Comparison of ENCODE assay signal across 1 cellular context in the genomic region with DNA sequence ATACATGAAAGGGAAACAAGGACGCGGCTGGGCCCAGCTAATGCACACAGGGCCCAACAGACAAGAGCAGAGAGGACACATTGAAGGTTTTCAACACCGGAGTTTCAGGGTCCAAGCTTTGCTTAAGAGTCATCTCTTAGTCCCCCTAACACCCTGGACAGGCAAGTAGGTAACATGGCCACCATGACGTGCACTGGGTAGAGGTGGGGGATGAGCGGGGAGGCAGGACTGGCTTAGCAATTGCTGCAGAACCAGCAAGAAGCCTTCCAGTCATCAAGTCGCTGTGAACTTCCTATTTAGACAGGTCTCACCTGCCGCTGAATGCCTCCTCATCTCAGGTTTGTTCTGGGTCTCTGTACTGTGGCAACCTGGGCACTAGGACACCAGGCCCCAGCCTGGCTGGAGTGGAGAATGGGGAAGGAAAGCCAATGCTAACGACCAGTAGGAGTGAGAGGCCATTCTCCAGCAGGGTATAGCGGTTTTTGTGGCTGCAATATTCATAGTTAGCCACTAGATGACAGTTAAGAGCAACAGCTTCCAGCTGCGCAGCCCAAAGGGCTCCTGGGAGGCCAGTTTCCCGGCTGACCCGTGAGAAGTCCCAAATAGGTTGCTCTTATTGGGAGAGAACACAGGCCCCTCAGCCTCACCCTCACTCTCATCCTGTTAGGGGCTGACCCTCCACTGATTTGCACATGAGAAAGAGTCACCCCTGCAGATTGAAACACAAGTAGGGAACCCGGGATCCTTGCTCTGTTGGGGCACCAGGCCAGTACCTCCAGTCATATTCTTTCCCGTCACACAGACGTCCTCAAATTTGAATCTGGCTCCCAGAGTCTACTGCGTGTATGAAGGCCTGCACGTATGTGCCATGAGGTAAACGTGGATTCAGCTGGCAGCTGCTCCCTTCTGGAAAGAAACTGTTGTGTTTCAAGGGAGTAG.
TF ChIP-seq lines count a peak whose summit lies in the region.

No MANE protein-coding gene starts in this region.

TF ChIP-seq in HepG2, 621 proteins besides CTCF, POLR2A, EP300 and RAD21 (continued from another document and continues in another):
- TF ChIP-seq, protein P1, sequence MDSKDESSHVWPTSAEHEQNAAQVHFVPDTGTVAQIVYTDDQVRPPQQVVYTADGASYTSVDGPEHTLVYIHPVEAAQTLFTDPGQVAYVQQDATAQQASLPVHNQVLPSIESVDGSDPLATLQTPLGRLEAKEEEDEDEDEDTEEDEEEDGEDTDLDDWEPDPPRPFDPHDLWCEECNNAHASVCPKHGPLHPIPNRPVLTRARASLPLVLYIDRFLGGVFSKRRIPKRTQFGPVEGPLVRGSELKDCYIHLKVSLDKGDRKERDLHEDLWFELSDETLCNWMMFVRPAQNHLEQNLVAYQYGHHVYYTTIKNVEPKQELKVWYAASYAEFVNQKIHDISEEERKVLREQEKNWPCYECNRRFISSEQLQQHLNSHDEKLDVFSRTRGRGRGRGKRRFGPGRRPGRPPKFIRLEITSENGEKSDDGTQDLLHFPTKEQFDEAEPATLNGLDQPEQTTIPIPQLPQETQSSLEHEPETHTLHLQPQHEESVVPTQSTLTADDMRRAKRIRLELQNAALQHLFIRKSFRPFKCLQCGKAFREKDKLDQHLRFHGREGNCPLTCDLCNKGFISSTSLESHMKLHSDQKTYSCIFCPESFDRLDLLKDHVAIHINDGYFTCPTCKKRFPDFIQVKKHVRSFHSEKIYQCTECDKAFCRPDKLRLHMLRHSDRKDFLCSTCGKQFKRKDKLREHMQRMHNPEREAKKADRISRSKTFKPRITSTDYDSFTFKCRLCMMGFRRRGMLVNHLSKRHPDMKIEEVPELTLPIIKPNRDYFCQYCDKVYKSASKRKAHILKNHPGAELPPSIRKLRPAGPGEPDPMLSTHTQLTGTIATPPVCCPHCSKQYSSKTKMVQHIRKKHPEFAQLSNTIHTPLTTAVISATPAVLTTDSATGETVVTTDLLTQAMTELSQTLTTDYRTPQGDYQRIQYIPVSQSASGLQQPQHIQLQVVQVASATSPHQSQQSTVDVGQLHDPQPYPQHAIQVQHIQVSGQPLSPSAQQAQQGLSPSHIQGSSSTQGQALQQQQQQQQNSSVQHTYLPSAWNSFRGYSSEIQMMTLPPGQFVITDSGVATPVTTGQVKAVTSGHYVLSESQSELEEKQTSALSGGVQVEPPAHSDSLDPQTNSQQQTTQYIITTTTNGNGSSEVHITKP (CRISPR knock-in tag; IDR thresholded peaks at IDR 0.05; ENCODE audit: low read depth), result peak; percentile 4; the same call in 1 of the 2 replicates
- TF ChIP-seq, protein P2, sequence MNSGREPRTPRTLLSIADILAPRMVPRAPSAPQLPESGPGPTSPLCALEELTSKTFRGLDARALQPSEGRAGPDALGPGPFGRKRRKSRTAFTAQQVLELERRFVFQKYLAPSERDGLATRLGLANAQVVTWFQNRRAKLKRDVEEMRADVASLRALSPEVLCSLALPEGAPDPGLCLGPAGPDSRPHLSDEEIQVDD (CRISPR knock-in tag; IDR thresholded peaks at IDR 0.05; ENCODE audit: borderline replicate concordance), result no peak
- TF ChIP-seq, protein P3, sequence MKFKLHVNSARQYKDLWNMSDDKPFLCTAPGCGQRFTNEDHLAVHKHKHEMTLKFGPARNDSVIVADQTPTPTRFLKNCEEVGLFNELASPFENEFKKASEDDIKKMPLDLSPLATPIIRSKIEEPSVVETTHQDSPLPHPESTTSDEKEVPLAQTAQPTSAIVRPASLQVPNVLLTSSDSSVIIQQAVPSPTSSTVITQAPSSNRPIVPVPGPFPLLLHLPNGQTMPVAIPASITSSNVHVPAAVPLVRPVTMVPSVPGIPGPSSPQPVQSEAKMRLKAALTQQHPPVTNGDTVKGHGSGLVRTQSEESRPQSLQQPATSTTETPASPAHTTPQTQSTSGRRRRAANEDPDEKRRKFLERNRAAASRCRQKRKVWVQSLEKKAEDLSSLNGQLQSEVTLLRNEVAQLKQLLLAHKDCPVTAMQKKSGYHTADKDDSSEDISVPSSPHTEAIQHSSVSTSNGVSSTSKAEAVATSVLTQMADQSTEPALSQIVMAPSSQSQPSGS (CRISPR knock-in tag; IDR thresholded peaks at IDR 0.05), result no peak
- TF ChIP-seq, protein P4, sequence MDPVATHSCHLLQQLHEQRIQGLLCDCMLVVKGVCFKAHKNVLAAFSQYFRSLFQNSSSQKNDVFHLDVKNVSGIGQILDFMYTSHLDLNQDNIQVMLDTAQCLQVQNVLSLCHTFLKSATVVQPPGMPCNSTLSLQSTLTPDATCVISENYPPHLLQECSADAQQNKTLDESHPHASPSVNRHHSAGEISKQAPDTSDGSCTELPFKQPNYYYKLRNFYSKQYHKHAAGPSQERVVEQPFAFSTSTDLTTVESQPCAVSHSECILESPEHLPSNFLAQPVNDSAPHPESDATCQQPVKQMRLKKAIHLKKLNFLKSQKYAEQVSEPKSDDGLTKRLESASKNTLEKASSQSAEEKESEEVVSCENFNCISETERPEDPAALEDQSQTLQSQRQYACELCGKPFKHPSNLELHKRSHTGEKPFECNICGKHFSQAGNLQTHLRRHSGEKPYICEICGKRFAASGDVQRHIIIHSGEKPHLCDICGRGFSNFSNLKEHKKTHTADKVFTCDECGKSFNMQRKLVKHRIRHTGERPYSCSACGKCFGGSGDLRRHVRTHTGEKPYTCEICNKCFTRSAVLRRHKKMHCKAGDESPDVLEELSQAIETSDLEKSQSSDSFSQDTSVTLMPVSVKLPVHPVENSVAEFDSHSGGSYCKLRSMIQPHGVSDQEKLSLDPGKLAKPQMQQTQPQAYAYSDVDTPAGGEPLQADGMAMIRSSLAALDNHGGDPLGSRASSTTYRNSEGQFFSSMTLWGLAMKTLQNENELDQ (CRISPR knock-in tag; IDR thresholded peaks at IDR 0.05; ENCODE audit: borderline replicate concordance), result no peak
- no peak for TF ChIP-seq SOX6 (IDR thresholded peaks at IDR 0.05)
- 0 out of 2 replicates have a peak, but pooled peaks have one; percentile 27 for TF ChIP-seq SOX6 (CRISPR knock-in tag; IDR thresholded peaks at IDR 0.05)
- no peak; the same call in 1 of the 2 replicates for TF ChIP-seq ZNF709 (CRISPR knock-in tag; IDR thresholded peaks at IDR 0.05)
- TF ChIP-seq, protein P5, sequence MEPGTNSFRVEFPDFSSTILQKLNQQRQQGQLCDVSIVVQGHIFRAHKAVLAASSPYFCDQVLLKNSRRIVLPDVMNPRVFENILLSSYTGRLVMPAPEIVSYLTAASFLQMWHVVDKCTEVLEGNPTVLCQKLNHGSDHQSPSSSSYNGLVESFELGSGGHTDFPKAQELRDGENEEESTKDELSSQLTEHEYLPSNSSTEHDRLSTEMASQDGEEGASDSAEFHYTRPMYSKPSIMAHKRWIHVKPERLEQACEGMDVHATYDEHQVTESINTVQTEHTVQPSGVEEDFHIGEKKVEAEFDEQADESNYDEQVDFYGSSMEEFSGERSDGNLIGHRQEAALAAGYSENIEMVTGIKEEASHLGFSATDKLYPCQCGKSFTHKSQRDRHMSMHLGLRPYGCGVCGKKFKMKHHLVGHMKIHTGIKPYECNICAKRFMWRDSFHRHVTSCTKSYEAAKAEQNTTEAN (CRISPR knock-in tag; conservative IDR thresholded peaks at IDR 0.05), result no peak
- TF ChIP-seq, protein P6, sequence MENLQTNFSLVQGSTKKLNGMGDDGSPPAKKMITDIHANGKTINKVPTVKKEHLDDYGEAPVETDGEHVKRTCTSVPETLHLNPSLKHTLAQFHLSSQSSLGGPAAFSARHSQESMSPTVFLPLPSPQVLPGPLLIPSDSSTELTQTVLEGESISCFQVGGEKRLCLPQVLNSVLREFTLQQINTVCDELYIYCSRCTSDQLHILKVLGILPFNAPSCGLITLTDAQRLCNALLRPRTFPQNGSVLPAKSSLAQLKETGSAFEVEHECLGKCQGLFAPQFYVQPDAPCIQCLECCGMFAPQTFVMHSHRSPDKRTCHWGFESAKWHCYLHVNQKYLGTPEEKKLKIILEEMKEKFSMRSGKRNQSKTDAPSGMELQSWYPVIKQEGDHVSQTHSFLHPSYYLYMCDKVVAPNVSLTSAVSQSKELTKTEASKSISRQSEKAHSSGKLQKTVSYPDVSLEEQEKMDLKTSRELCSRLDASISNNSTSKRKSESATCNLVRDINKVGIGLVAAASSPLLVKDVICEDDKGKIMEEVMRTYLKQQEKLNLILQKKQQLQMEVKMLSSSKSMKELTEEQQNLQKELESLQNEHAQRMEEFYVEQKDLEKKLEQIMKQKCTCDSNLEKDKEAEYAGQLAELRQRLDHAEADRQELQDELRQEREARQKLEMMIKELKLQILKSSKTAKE (CRISPR knock-in tag; IDR thresholded peaks at IDR 0.05; ENCODE audit: borderline replicate concordance), result no peak
- no peak for TF ChIP-seq ZNF484 (CRISPR knock-in tag; IDR thresholded peaks at IDR 0.05; ENCODE audit: borderline replicate concordance, low read depth)
- no peak for TF ChIP-seq NBN (conservative IDR thresholded peaks at IDR 0.05)
- TF ChIP-seq, protein P7, sequence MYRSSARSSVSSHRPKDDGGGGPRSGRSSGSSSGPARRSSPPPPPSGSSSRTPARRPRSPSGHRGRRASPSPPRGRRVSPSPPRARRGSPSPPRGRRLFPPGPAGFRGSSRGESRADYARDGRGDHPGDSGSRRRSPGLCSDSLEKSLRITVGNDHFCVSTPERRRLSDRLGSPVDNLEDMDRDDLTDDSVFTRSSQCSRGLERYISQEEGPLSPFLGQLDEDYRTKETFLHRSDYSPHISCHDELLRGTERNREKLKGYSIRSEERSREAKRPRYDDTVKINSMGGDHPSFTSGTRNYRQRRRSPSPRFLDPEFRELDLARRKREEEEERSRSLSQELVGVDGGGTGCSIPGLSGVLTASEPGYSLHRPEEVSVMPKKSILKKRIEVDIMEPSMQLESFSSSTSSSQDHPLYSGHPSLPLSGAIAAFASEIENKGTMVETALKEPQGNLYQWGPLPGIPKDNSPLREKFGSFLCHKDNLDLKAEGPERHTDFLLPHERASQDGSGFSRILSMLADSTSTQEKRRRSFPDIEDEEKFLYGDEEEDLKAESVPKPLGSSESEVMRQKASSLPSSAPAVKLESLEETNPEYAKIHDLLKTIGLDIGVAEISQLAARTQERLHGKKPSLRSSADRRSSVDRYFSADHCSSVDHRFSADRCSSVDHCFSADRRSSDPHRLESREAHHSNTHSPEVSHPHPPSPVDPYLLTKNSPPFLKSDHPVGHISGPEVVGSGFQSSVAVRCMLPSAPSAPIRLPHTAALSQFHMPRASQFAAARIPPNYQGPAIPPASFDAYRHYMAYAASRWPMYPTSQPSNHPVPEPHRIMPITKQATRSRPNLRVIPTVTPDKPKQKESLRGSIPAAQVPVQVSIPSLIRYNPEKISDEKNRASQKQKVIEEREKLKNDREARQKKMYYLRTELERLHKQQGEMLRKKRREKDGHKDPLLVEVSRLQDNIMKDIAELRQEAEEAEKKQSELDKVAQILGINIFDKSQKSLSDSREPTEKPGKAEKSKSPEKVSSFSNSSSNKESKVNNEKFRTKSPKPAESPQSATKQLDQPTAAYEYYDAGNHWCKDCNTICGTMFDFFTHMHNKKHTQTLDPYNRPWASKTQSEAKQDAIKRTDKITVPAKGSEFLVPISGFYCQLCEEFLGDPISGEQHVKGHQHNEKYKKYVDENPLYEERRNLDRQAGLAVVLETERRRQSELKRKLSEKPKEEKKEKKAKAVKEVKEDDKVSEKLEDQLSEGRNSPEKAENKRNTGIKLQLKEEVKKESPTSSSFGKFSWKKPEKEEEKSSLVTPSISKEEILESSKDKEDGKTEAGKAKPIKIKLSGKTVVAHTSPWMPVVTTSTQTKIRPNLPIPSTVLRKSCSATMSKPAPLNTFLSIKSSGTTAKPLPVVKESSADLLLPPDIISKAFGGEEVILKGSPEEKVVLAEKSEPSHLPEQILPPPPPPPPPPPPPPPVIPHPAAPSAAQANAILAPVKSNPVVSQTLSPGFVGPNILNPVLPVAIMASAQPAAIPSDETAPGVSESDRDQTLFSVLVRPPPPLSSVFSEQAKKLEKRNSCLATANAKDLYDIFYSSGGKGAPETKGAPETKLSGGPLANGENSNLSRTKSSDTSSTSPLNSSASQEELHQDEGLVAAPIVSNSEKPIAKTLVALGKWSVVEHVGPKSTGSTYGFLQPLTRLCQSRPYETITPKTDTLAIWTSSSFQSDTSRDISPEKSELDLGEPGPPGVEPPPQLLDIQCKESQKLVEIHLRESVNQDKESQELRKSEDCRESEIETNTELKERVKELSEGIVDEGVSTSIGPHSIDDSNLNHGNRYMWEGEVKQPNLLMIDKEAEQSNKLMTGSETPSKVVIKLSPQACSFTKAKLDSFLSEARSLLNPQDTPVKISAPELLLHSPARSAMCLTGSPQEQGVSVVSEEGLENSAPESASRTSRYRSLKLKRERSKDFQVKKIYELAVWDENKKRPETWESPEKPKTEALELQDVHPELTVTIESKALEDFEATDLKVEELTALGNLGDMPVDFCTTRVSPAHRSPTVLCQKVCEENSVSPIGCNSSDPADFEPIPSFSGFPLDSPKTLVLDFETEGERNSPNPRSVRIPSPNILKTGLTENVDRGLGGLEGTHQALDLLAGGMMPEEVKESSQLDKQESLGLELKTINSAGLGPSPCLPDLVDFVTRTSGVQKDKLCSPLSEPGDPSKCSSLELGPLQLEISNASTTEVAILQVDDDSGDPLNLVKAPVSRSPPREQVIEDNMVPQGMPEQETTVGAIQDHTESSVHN (CRISPR knock-in tag; IDR thresholded peaks at IDR 0.05), result no peak
- peak; percentile 64; the same call in 1 of the 2 replicates for TF ChIP-seq ZNF232 (CRISPR knock-in tag; IDR thresholded peaks at IDR 0.05; ENCODE audit: borderline replicate concordance)
- no peak for TF ChIP-seq ONECUT2 (CRISPR knock-in tag; IDR thresholded peaks at IDR 0.05)
- 0 out of 2 replicates have a peak, but pooled peaks have one; percentile 26 for TF ChIP-seq FLYWCH1 (CRISPR knock-in tag; IDR thresholded peaks at IDR 0.05)
- TF ChIP-seq, protein P8, sequence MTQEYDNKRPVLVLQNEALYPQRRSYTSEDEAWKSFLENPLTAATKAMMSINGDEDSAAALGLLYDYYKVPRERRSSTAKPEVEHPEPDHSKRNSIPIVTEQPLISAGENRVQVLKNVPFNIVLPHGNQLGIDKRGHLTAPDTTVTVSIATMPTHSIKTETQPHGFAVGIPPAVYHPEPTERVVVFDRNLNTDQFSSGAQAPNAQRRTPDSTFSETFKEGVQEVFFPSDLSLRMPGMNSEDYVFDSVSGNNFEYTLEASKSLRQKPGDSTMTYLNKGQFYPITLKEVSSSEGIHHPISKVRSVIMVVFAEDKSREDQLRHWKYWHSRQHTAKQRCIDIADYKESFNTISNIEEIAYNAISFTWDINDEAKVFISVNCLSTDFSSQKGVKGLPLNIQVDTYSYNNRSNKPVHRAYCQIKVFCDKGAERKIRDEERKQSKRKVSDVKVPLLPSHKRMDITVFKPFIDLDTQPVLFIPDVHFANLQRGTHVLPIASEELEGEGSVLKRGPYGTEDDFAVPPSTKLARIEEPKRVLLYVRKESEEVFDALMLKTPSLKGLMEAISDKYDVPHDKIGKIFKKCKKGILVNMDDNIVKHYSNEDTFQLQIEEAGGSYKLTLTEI (CRISPR knock-in tag; conservative IDR thresholded peaks at IDR 0.05), result no peak
- TF ChIP-seq SMYD3 (CRISPR knock-in tag; IDR thresholded peaks at IDR 0.05), result 0 out of 2 replicates have a peak, but pooled peaks have one; percentile 58
- no peak for TF ChIP-seq SNRNP70 (IDR thresholded peaks at IDR 0.05; ENCODE audit: low read depth, low read length)
- TF ChIP-seq ZMYM2 (CRISPR knock-in tag; IDR thresholded peaks at IDR 0.05), result 0 out of 2 replicates have a peak, but pooled peaks have one; percentile 63
- TF ChIP-seq, protein P9, sequence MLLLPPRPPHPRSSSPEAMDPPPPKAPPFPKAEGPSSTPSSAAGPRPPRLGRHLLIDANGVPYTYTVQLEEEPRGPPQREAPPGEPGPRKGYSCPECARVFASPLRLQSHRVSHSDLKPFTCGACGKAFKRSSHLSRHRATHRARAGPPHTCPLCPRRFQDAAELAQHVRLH (CRISPR knock-in tag; IDR thresholded peaks at IDR 0.05; ENCODE audit: borderline replicate concordance, low read depth), result peak; percentile 63; the same call in 1 of the 2 replicates
